ENCODE assay signal across 1 cellular context in genomic region chr11:35786188-35786587, GRCh38.
TF ChIP-seq lines count a peak whose summit lies in the region.

No MANE protein-coding gene starts in this region.

TF ChIP-seq in K562, 482 proteins besides CTCF, POLR2A, EP300 and RAD21 (continued from another document and continues in another):
- TF ChIP-seq ZBTB49 (CRISPR knock-in tag; IDR thresholded peaks at IDR 0.05; ENCODE audit: borderline replicate concordance) (no peak), FOXM1 (IDR thresholded peaks at IDR 0.05; ENCODE audit: low read depth) (peak; percentile 74; the same call in 1 of the 2 replicates), FOXM1 (CRISPR knock-in tag; IDR thresholded peaks at IDR 0.05; ENCODE audit: low read depth) (no peak), SOX6 (IDR thresholded peaks at IDR 0.05) (peak; percentile 87), NCOR1 (IDR thresholded peaks at IDR 0.05) (0 out of 2 replicates have a peak, but pooled peaks have one; percentile 7), MTA2 (IDR thresholded peaks at IDR 0.05; ENCODE audit: low read depth) (peak; percentile 22; the same call in 1 of the 2 replicates), ESRRB (CRISPR knock-in tag; IDR thresholded peaks at IDR 0.05; ENCODE audit: borderline replicate concordance) (no peak), ZEB2 (IDR thresholded peaks at IDR 0.05) (peak; percentile 94), HMBOX1 (IDR thresholded peaks at IDR 0.05) (peak; percentile 71), RCOR1 (IDR thresholded peaks at IDR 0.05; ENCODE audit: borderline replicate concordance in 1 of 2, low read depth in 2 of 2, low read length in 2 of 2) (peak in 1 of 2 experiments; percentile 74; a peak in 1 of 4 replicates), SNAPC5 (CRISPR knock-in tag; IDR thresholded peaks at IDR 0.05) (no peak), MEIS2 (IDR thresholded peaks at IDR 0.05; ENCODE audit: partially characterized antibody) (peak; percentile 89), KAT7 (CRISPR knock-in tag; IDR thresholded peaks at IDR 0.05; ENCODE audit: borderline replicate concordance) (no peak), ZNF318 (IDR thresholded peaks at IDR 0.05; ENCODE audit: borderline replicate concordance in 1 of 2, low read depth in 1 of 2) (no peak), ZNF239 (CRISPR knock-in tag; IDR thresholded peaks at IDR 0.05) (0 out of 2 replicates have a peak, but pooled peaks have one; percentile 20), HDAC3 (IDR thresholded peaks at IDR 0.05; ENCODE audit: borderline replicate concordance, partially characterized antibody) (peak; percentile 52), HSF4 (CRISPR knock-in tag; IDR thresholded peaks at IDR 0.05; ENCODE audit: borderline replicate concordance) (peak; percentile 56; the same call in 1 of the 2 replicates), HES1 (IDR thresholded peaks at IDR 0.05; ENCODE audit: low read depth) (peak; percentile 19; the same call in 1 of the 2 replicates), PKNOX1 (IDR thresholded peaks at IDR 0.05) (peak; percentile 64), TEAD4 (IDR thresholded peaks at IDR 0.05; ENCODE audit: low read length) (peak; percentile 33), TEAD4 (CRISPR knock-in tag; IDR thresholded peaks at IDR 0.05; ENCODE audit: borderline replicate concordance) (no peak), ATF3 (IDR thresholded peaks at IDR 0.05) (peak; percentile 92), ATF3 (CRISPR knock-in tag; conservative IDR thresholded peaks at IDR 0.05) (no peak), GATAD2B (IDR thresholded peaks at IDR 0.05; ENCODE audit: borderline replicate concordance) (0 out of 2 replicates have a peak, but pooled peaks have one; percentile 37), SMARCC2 (IDR thresholded peaks at IDR 0.05; ENCODE audit: low read depth) (peak; percentile 69; the same call in 1 of the 2 replicates), MECOM (CRISPR knock-in tag; IDR thresholded peaks at IDR 0.05) (peak; percentile 78; the same call in 1 of the 2 replicates), IRF9 (tag; IDR thresholded peaks at IDR 0.05) (peak; percentile 81), ZNF507 (tag; conservative IDR thresholded peaks at IDR 0.05) (no peak), DPF2 (IDR thresholded peaks at IDR 0.05) (peak; percentile 75; the same call in 1 of the 2 replicates), SMARCE1 (IDR thresholded peaks at IDR 0.05) (peak; percentile 78; the same call in 1 of the 2 replicates), ZNF175 (CRISPR knock-in tag; IDR thresholded peaks at IDR 0.05; ENCODE audit: low read depth) (peak; percentile 87; the same call in 1 of the 2 replicates), CREBBP (IDR thresholded peaks at IDR 0.05; ENCODE audit: low read depth, low read length) (no peak), ARID2 (IDR thresholded peaks at IDR 0.05) (no peak), ATF7 (IDR thresholded peaks at IDR 0.05) (peak; percentile 90), ZNF311 (CRISPR knock-in tag; IDR thresholded peaks at IDR 0.05) (no peak), TRIM24 (IDR thresholded peaks at IDR 0.05) (peak; percentile 60 to 87; a peak in 2 of 4 replicates), FOXK2 (conservative IDR thresholded peaks at IDR 0.05 in 1 of 2, IDR thresholded peaks at IDR 0.05 in 1 of 2; ENCODE audit: low read depth in 2 of 2) (0 out of 4 replicates have a peak, but pooled peaks of 1 of the 2 experiments have one; percentile 62), DMBX1 (CRISPR knock-in tag; IDR thresholded peaks at IDR 0.05; ENCODE audit: borderline replicate concordance) (peak; percentile 73; the same call in 1 of the 2 replicates), SMAD2 (IDR thresholded peaks at IDR 0.05; ENCODE audit: low read depth, low read length) (no peak), ARNT (IDR thresholded peaks at IDR 0.05) (peak in 1 of 2 experiments; percentile 59; a peak in 1 of 4 replicates), ZNF589 (CRISPR knock-in tag; IDR thresholded peaks at IDR 0.05; ENCODE audit: low read depth) (peak; percentile 34; the same call in 1 of the 2 replicates), LEF1 (IDR thresholded peaks at IDR 0.05) (peak; percentile 74; the same call in 1 of the 2 replicates), MTA1 (IDR thresholded peaks at IDR 0.05; ENCODE audit: borderline replicate concordance) (peak; percentile 36; the same call in 1 of the 2 replicates), POU5F1 (IDR thresholded peaks at IDR 0.05; ENCODE audit: borderline replicate concordance, low read depth, low read length, partially characterized antibody) (no peak), HDAC2 (IDR thresholded peaks at IDR 0.05) (peak; percentile 46; the same call in 1 of the 2 replicates), L3MBTL2 (IDR thresholded peaks at IDR 0.05) (peak; percentile 32), POLR2H (tag; IDR thresholded peaks at IDR 0.05; ENCODE audit: low read depth) (peak; percentile 78), CCNT2 (IDR thresholded peaks at IDR 0.05; ENCODE audit: borderline replicate concordance, extremely low read depth, insufficient read length, low read depth, low read length) (peak; percentile 4), MCM2 (IDR thresholded peaks at IDR 0.05; ENCODE audit: low read depth) (no peak), ARID1B (IDR thresholded peaks at IDR 0.05) (peak; percentile 89), EP400 (IDR thresholded peaks at IDR 0.05) (peak; percentile 64), JUND (IDR thresholded peaks at IDR 0.05; ENCODE audit: borderline replicate concordance, low read depth, low read length) (peak; percentile 74; the same call in 1 of the 2 replicates), JUND (tag; IDR thresholded peaks at IDR 0.05; ENCODE audit: borderline replicate concordance, low read depth, low read length) (peak; percentile 37; the same call in 1 of the 3 replicates), CBFA2T3 (IDR thresholded peaks at IDR 0.05) (peak; percentile 12; the same call in 1 of the 2 replicates), BRD9 (IDR thresholded peaks at IDR 0.05; ENCODE audit: low read depth, partially characterized antibody) (peak; percentile 87), PTTG1 (tag; IDR thresholded peaks at IDR 0.05; ENCODE audit: low read depth) (peak; percentile 47; the same call in 1 of the 2 replicates), FOXA3 (CRISPR knock-in tag; conservative IDR thresholded peaks at IDR 0.05 in 1 of 2, IDR thresholded peaks at IDR 0.05 in 1 of 2) (peak in 1 of 2 experiments; percentile 58; a peak in 2 of 4 replicates), PYGO2 (tag; IDR thresholded peaks at IDR 0.05) (0 out of 2 replicates have a peak, but pooled peaks have one; percentile 14)
